ENCODE assay signal across 24 cellular contexts in the genomic region with DNA sequence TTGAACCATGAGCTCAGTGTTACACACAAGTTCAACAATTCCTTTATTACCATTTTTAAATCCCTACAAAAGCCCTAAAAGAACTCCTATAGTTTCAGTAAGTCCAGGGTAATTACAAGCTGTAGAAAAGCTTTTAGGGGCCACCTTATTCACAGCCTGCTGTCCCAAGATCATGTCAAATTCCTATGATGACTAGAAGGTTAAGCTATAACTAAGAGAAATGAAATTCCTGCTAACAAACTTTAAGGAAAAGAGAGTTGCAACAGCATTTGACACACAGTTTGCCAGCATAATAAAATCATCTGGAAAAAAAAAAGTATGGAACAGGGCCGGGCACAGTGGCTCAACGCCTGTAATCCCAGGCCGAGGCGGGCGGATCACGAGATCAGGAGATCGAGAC.
"Had no signal": no experiment of that assay in that cellular context is flagged by ENCODE, and none has a peak within 500 bp of the region (broad histone marks: within the 10 kb centered on the region; RNA-seq: fewer than 3 reads in every experiment).

No MANE protein-coding gene starts in this region.

- H3K9me3 ChIP-seq: colonic mucosa, gastrocnemius medialis, heart left ventricle, left ventricle myocardium inferior, suprapubic skin, vagina had no signal

- H3K27ac ChIP-seq: colonic mucosa, gastrocnemius medialis, heart left ventricle, left ventricle myocardium inferior, suprapubic skin, vagina had no signal

- DNase-seq: activated CD4-positive, alpha-beta memory T cell treated with anti-CD3 and anti-CD28 coated beads, Interleukin-2, amount 10 ng/mL, durations not matched to agents 7 days and 5 days; activated CD4-positive, alpha-beta T cell treated with anti-CD3 and anti-CD28 coated beads for 36 hours; activated CD8-positive, alpha-beta memory T cell treated with anti-CD3 and anti-CD28 coated beads, Interleukin-2, amount 10 ng/mL, durations not matched to agents 7 days and 5 days; activated naive CD4-positive, alpha-beta T cell treated with anti-CD3 and anti-CD28 coated beads for 36 hours; activated naive CD8-positive, alpha-beta T cell treated with anti-CD3 and anti-CD28 coated beads, Interleukin-2, amount 50 U/mL, for 24 hours; activated T-cell treated with anti-CD3 and anti-CD28 coated beads, Interleukin-2, amount 50 U/mL, for 4 hours; anterior cingulate cortex; central memory CD4-positive, alpha-beta T cell; colonic mucosa; erythroblast; gastrocnemius medialis; heart left ventricle; left ventricle myocardium inferior; nephron progenitor cell; nucleus accumbens; right cardiac atrium; small intestine; stimulated activated CD4-positive, alpha-beta T cell treated with anti-CD3 and anti-CD28 coated beads, Interleukin-15, amount 100 ng/mL, for 24 hours; stimulated activated CD4-positive, alpha-beta T cell treated with anti-CD3 and anti-CD28 coated beads, Interleukin-2, amount 100 ng/mL, for 48 hours; stimulated activated naive CD8-positive, alpha-beta T cell treated with anti-CD3 and anti-CD28 coated beads, Interleukin-15, amount 100 ng/mL, for 72 hours had no signal

- H3K4me3 ChIP-seq: colonic mucosa, gastrocnemius medialis, heart left ventricle, left ventricle myocardium inferior, suprapubic skin, vagina had no signal

- ATAC-seq: activated CD4-positive, alpha-beta T cell treated with anti-CD3 and anti-CD28 coated beads for 36 hours; activated CD8-positive, alpha-beta memory T cell treated with anti-CD3 and anti-CD28 coated beads, Interleukin-2, amount 10 ng/mL, durations not matched to agents 7 days and 5 days; activated naive CD8-positive, alpha-beta T cell treated with anti-CD3 and anti-CD28 coated beads, Interleukin-2, amount 50 U/mL, for 24 hours; activated T-cell treated with anti-CD3 and anti-CD28 coated beads, Interleukin-2, amount 50 U/mL, for 4 hours; gastrocnemius medialis; right cardiac atrium; stimulated activated naive CD8-positive, alpha-beta T cell treated with anti-CD3 and anti-CD28 coated beads, Interleukin-15, amount 100 ng/mL, for 72 hours; WTC11 had no signal

- FAIRE-seq: small intestine, TTC549 had no signal

- H3K4me1 ChIP-seq: colonic mucosa, suprapubic skin, vagina had no signal
